ENCODE assay signal across 10 cellular contexts in genomic region chr17:77097772-77098171, GRCh38. TPM values are rescaled to one million over a fixed set of nuclear protein-coding genes. Genes with fewer than 3 reads are reported as not detected.
DNase-seq lines count a peak whose midpoint lies in the region; ATAC-seq and TF ChIP-seq lines count a peak whose summit lies in the region.
"Had no signal": no experiment of that assay in that cellular context is flagged by ENCODE, and none has a peak within 500 bp of the region (broad histone marks: within the 10 kb centered on the region; RNA-seq: fewer than 3 reads in every experiment).

No MANE protein-coding gene starts in this region.

- intact Hi-C loops in sciatic nerve (cut with DNase I): loop anchor here (10.0 kb wide), 1 partner anchor 107 kb away; no protein-coding TSS in a partner anchor

- H3K27me3 Mint-ChIP-seq in CD4-positive, CD25-positive, alpha-beta regulatory T cell: no peaks in the 10 kb centered on the region
- H3K27me3 Mint-ChIP-seq in effector memory CD8-positive, alpha-beta T cell: no peaks in the 10 kb centered on the region
- H3K27me3 Mint-ChIP-seq in mesothelial cell of epicardium (ENCODE audit: low read depth): no peaks in the 10 kb centered on the region

- H3K27ac Mint-ChIP-seq in CD4-positive, CD25-positive, alpha-beta regulatory T cell: peak overlapping the region in 2 of 3 donors; percentile 59 to 94
- peak overlapping the region; percentile 78 to 83 for H3K27ac Mint-ChIP-seq in effector memory CD8-positive, alpha-beta T cell
- no peak overlapping the region for H3K27ac Mint-ChIP-seq in mesothelial cell of epicardium

- no peak overlapping the region for H3K4me3 Mint-ChIP-seq in CD4-positive, CD25-positive, alpha-beta regulatory T cell
- no peak overlapping the region for H3K4me3 Mint-ChIP-seq in effector memory CD8-positive, alpha-beta T cell
- no peak overlapping the region for H3K4me3 Mint-ChIP-seq in mesothelial cell of epicardium

- peaks cover 29% of the 10 kb centered on the region for H3K36me3 ChIP-seq in CD4-positive, CD25-positive, alpha-beta regulatory T cell (ENCODE audit: control insufficient read depth, insufficient read depth, low read length)
- H3K36me3 ChIP-seq in Peyer's patch (peaks cover 0 to 30% (median 0%) of the 10 kb centered on the region in 3 donors), HAP-1 (replicated peaks) (peaks cover 61% of the 10 kb centered on the region)

- TF ChIP-seq CTCF in Peyer's patch (IDR thresholded peaks at IDR 0.05): no peak
- TF ChIP-seq CTCF in mesothelial cell of epicardium (IDR thresholded peaks at IDR 0.05; ENCODE audit: unreplicated experiment): no peak

- H3K9me3 ChIP-seq in CD4-positive, CD25-positive, alpha-beta regulatory T cell (ENCODE audit: control insufficient read depth in 2 of 2, low read length in 2 of 2): no peaks in the 10 kb centered on the region
- H3K9me3 ChIP-seq in Peyer's patch (no peaks in the 10 kb centered on the region), HAP-1 (no peaks in the 10 kb centered on the region)

- peaks cover 7 to 42% (median 28%) of the 10 kb centered on the region in 4 donors for H3K4me1 Mint-ChIP-seq in CD4-positive, CD25-positive, alpha-beta regulatory T cell
- H3K4me1 Mint-ChIP-seq in effector memory CD8-positive, alpha-beta T cell (ENCODE audit: low read depth in 2 of 2): peaks cover 0 to 6% of the 10 kb centered on the region in 2 donors
- peaks cover 15% of the 10 kb centered on the region for H3K4me1 Mint-ChIP-seq in mesothelial cell of epicardium

- peaks cover 12% of the 10 kb centered on the region for H3K4me1 ChIP-seq in CD4-positive, CD25-positive, alpha-beta regulatory T cell (ENCODE audit: control insufficient read depth, insufficient read depth, low read length, poor library complexity, severe bottlenecking)
- H3K4me1 ChIP-seq in Peyer's patch (peaks cover 0 to 33% (median 5%) of the 10 kb centered on the region in 4 donors), HAP-1 (no peaks in the 10 kb centered on the region)

- no peak for TF ChIP-seq POLR2A in Peyer's patch (IDR thresholded peaks at IDR 0.05)

- in situ Hi-C loops in HAP-1 (cut with MboI; ENCODE audit: low sequenced_read_pairs): no loop called here

- ATAC-seq in CD4-positive, CD25-positive, alpha-beta regulatory T cell (ENCODE audit: low read depth in 2 of 2): no peak
- ATAC-seq in effector memory CD8-positive, alpha-beta T cell (replicated peaks): no peak
- ATAC-seq in sciatic nerve (peak; percentile 4), HG03521 (IDR thresholded peaks at IDR 0.05; ENCODE audit: unreplicated experiment) (no peak)

- no peak overlapping the region for H3K27ac ChIP-seq in CD4-positive, CD25-positive, alpha-beta regulatory T cell (ENCODE audit: insufficient read depth, low read length, poor library complexity, severe bottlenecking)
- H3K27ac ChIP-seq in Peyer's patch: peak overlapping the region in 3 of 4 donors; percentile 5 to 73 (median 65)

- DNase-seq in CD4-positive, CD25-positive, alpha-beta regulatory T cell: no peak
- DNase-seq in Peyer's patch: no peak
- no peak for DNase-seq in effector memory CD8-positive, alpha-beta T cell
- DNase-seq in sciatic nerve (ENCODE audit: low spot score): no peak
- DNase-seq in SKM-1 (lab: John Stamatoyannopoulos, UW; ENCODE audit: unreplicated experiment): no peak
- no peak for DNase-seq in mesothelial cell of epicardium (ENCODE audit: low spot score in 2 of 2, unreplicated experiment in 2 of 2)
- DNase-seq in HAP-1 (ENCODE audit: low spot score in 2 of 2): no peak
- DNase-seq: NCI-H1092 treated with DMSO at 0.1 percent for 48 hours, NCI-H526 had no signal

- H3K4me3 ChIP-seq in CD4-positive, CD25-positive, alpha-beta regulatory T cell (ENCODE audit: low read depth, low read length): no peak overlapping the region
- H3K4me3 ChIP-seq in Peyer's patch (no peak overlapping the region), HAP-1 (no peak overlapping the region)

- peaks cover 0 to 1% (median 0%) of the 10 kb centered on the region in 7 donors for H3K9me3 Mint-ChIP-seq in CD4-positive, CD25-positive, alpha-beta regulatory T cell
- H3K9me3 Mint-ChIP-seq in effector memory CD8-positive, alpha-beta T cell: no peaks in the 10 kb centered on the region
- no peaks in the 10 kb centered on the region for H3K9me3 Mint-ChIP-seq in mesothelial cell of epicardium

- peaks cover 22% of the 10 kb centered on the region for H3K36me3 Mint-ChIP-seq in CD4-positive, CD25-positive, alpha-beta regulatory T cell
- H3K36me3 Mint-ChIP-seq in effector memory CD8-positive, alpha-beta T cell (ENCODE audit: insufficient read depth): peaks cover 39% of the 10 kb centered on the region
- H3K36me3 Mint-ChIP-seq in mesothelial cell of epicardium: peaks cover 21% of the 10 kb centered on the region

- H3K27me3 ChIP-seq in CD4-positive, CD25-positive, alpha-beta regulatory T cell (ENCODE audit: control insufficient read depth, insufficient read depth, low read length): no peaks in the 10 kb centered on the region
- no peaks in the 10 kb centered on the region for H3K27me3 ChIP-seq in Peyer's patch
- no peaks in the 10 kb centered on the region for H3K27me3 ChIP-seq in HAP-1 (ENCODE audit: low read depth)

RNA-seq across cellular contexts. Expression of gene SEC14L1, which starts 43.0 kb away (rescaled TPM):
- total RNA-seq in CD4-positive, CD25-positive, alpha-beta regulatory T cell: 143 TPM
- polyA plus RNA-seq in CD4-positive, CD25-positive, alpha-beta regulatory T cell: 10 to 100 TPM; 13.2 to 20.8 (median 20.2) TPM
- total RNA-seq in Peyer's patch (100 to 1,000 TPM in 1 of 4 donors, 10 to 100 TPM in 3; 18.2 to 187 (median 46.5) TPM), sciatic nerve (130 TPM), mesothelial cell of epicardium (42.6 to 47.6 TPM (median 47.0 TPM) in 3 replicates)
